ENCODE assay signal across 8 cellular contexts in genomic region chr17:42312035-42312284, GRCh38. TPM values are rescaled to one million over a fixed set of nuclear protein-coding genes. Genes with fewer than 3 reads are reported as not detected.
DNase-seq lines count a peak whose midpoint lies in the region; ATAC-seq and TF ChIP-seq lines count a peak whose summit lies in the region.

No MANE protein-coding gene starts in this region.

- H3K9me3 ChIP-seq in colonic mucosa, result no peaks in the 10 kb centered on the region

- no peak for DNase-seq in stimulated activated naive CD8-positive, alpha-beta T cell treated with anti-CD3 and anti-CD28 coated beads, Interleukin-15, Interleukin-2, amounts not matched to agents 100 U/mL and 50 U/mL, for 24 hours
- DNase-seq in colonic mucosa (no peak), nephron progenitor cell (no peak), 8988T (no peak), KBM-7 (no peak), DMS153 treated with DMSO at 0.1 percent for 48 hours (lab: John Stamatoyannopoulos, UW; ENCODE audit: unreplicated experiment) (no peak), DMS79 treated with DMSO at 0.1 percent for 48 hours (lab: John Stamatoyannopoulos, UW) (no peak)

- in situ Hi-C loops in KBM-7 (cut with MboI; ENCODE audit: low pct_unique_long_range_greater_than_20kb, low sequenced_read_pairs), result loop anchor here (10.0 to 25.0 kb wide), 2 partner anchors 93 to 200 kb away; no protein-coding TSS in a partner anchor

- H3K36me3 ChIP-seq in colonic mucosa, result peaks cover 7% of the 10 kb centered on the region

- TF ChIP-seq CTCF in colonic mucosa (IDR thresholded peaks at IDR 0.05), result no peak
- TF ChIP-seq CTCF in nephron progenitor cell (IDR thresholded peaks at IDR 0.05), result no peak

- intact Hi-C loops in colonic mucosa (cut with DNase I), result loop anchor here (10.0 kb wide), 1 partner anchor 87 kb away; no protein-coding TSS in a partner anchor

- no peak overlapping the region for H3K4me3 ChIP-seq in colonic mucosa

- H3K27me3 Mint-ChIP-seq in stimulated activated naive CD8-positive, alpha-beta T cell treated with anti-CD3 and anti-CD28 coated beads, Interleukin-15, Interleukin-2, amounts not matched to agents 100 ng/mL and 50 ng/mL, for 24 hours, result no peaks in the 10 kb centered on the region
- peaks cover 14% of the 10 kb centered on the region for H3K27me3 Mint-ChIP-seq in nephron progenitor cell (ENCODE audit: low read depth, poor library complexity)

- peak overlapping the region; percentile 88 for H3K27ac Mint-ChIP-seq in stimulated activated naive CD8-positive, alpha-beta T cell treated with anti-CD3 and anti-CD28 coated beads, Interleukin-15, Interleukin-2, amounts not matched to agents 100 ng/mL and 50 ng/mL, for 24 hours
- peak overlapping the region; percentile 96 for H3K27ac Mint-ChIP-seq in nephron progenitor cell

- H3K4me3 Mint-ChIP-seq in stimulated activated naive CD8-positive, alpha-beta T cell treated with anti-CD3 and anti-CD28 coated beads, Interleukin-15, Interleukin-2, amounts not matched to agents 100 ng/mL and 50 ng/mL, for 24 hours, result peak overlapping the region; percentile 70
- peak overlapping the region; percentile 75 for H3K4me3 Mint-ChIP-seq in nephron progenitor cell

- H3K9ac ChIP-seq in colonic mucosa (ENCODE audit: low read depth in 2 of 2, low read length in 2 of 2), result peak overlapping the region in 1 of 2 donors; percentile 30

- H3K36me3 Mint-ChIP-seq in stimulated activated naive CD8-positive, alpha-beta T cell treated with anti-CD3 and anti-CD28 coated beads, Interleukin-15, Interleukin-2, amounts not matched to agents 100 ng/mL and 50 ng/mL, for 24 hours (ENCODE audit: low read depth), result peaks cover 71% of the 10 kb centered on the region
- peaks cover 9% of the 10 kb centered on the region for H3K36me3 Mint-ChIP-seq in nephron progenitor cell (ENCODE audit: low read depth)

- H3K27ac ChIP-seq in colonic mucosa, result peak overlapping the region; percentile 71

- H3K27me3 ChIP-seq in colonic mucosa, result no peaks in the 10 kb centered on the region

- H3K4me1 Mint-ChIP-seq in stimulated activated naive CD8-positive, alpha-beta T cell treated with anti-CD3 and anti-CD28 coated beads, Interleukin-15, Interleukin-2, amounts not matched to agents 100 ng/mL and 50 ng/mL, for 24 hours (ENCODE audit: low read depth), result peaks cover 81% of the 10 kb centered on the region
- peaks cover 81% of the 10 kb centered on the region for H3K4me1 Mint-ChIP-seq in nephron progenitor cell

- H3K4me1 ChIP-seq in colonic mucosa, result peaks cover 4% of the 10 kb centered on the region

- no peaks in the 10 kb centered on the region for H3K9me3 Mint-ChIP-seq in stimulated activated naive CD8-positive, alpha-beta T cell treated with anti-CD3 and anti-CD28 coated beads, Interleukin-15, Interleukin-2, amounts not matched to agents 100 ng/mL and 50 ng/mL, for 24 hours
- no peaks in the 10 kb centered on the region for H3K9me3 Mint-ChIP-seq in nephron progenitor cell

- ATAC-seq in stimulated activated naive CD8-positive, alpha-beta T cell treated with anti-CD3 and anti-CD28 coated beads, Interleukin-15, Interleukin-2, amounts not matched to agents 100 U/mL and 50 U/mL, for 24 hours, result no peak

RNA-seq across cellular contexts. Expression of gene STAT5A, which starts 23.7 kb away (rescaled TPM):
- 10 to 100 TPM; 22.0 to 22.4 TPM for total RNA-seq in colonic mucosa

RNA-seq across cellular contexts. Expression of gene STAT5B, which starts 35.8 kb away (rescaled TPM):
- total RNA-seq in colonic mucosa, result 10 to 100 TPM; 29.3 to 38.4 TPM
